ENCODE assay signal across 3 cellular contexts in the genomic region with DNA sequence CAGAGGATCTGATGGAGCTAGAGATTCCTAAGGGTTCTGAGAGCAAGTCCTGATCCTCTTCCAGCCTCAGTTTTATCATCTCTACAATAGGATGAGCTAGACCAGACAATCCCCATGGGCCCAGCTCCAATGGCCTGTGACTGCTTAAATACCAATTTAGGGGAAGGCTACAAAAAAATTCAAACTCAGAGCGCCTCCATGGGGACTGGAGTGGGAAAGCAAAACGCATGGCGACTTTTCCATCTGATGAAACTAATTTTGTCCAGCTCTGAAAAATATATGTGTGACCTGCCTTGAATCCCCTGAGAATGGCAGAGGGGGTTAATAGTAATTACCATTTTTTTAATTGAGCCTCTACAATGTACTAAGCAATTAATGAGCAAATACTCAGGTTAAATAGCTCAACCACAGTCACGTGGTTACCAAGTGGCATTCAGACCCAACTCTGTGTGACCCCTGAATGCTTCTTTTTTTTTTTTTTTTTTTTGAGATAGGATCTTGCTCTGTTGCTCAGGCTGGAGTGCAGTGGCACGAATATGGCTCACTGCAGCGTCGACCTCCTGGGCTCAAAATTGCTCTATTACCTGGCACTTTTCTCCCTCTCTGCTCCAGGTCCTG.
TF ChIP-seq lines count a peak whose summit lies in the region.

No MANE protein-coding gene starts in this region.

TF ChIP-seq in SK-N-SH, 30 proteins besides CTCF, POLR2A, EP300 and RAD21:
- TF ChIP-seq YY1 (IDR thresholded peaks at IDR 0.05; ENCODE audit: low read depth) = no peak

TF ChIP-seq in SK-N-SH treated with all-trans-retinoic acid at 6 μM for 48 hours, 23 proteins besides CTCF, POLR2A, EP300 and RAD21 (continues in another document):
- TF ChIP-seq ARNTL (CRISPR knock-in tag; IDR thresholded peaks at IDR 0.05; ENCODE audit: borderline replicate concordance, low read depth) (no peak), ZFP3 (CRISPR knock-in tag; IDR thresholded peaks at IDR 0.05) (no peak), CSDC2 (CRISPR knock-in tag; IDR thresholded peaks at IDR 0.05) (no peak), RARB (CRISPR knock-in tag; IDR thresholded peaks at IDR 0.05) (no peak), BACH2 (CRISPR knock-in tag; IDR thresholded peaks at IDR 0.05; ENCODE audit: borderline replicate concordance) (no peak), ZNF565 (CRISPR knock-in tag; conservative IDR thresholded peaks at IDR 0.05; ENCODE audit: low read depth) (no peak), SNAI2 (CRISPR knock-in tag; IDR thresholded peaks at IDR 0.05) (no peak), ZNF8 (CRISPR knock-in tag; IDR thresholded peaks at IDR 0.05) (no peak), ESRRG (CRISPR knock-in tag; IDR thresholded peaks at IDR 0.05) (no peak), ZFP30 (CRISPR knock-in tag; IDR thresholded peaks at IDR 0.05) (no peak), TOX (CRISPR knock-in tag; IDR thresholded peaks at IDR 0.05; ENCODE audit: borderline replicate concordance) (no peak), OSR1 (CRISPR knock-in tag; IDR thresholded peaks at IDR 0.05) (no peak), TCF4 (CRISPR knock-in tag; IDR thresholded peaks at IDR 0.05; ENCODE audit: borderline replicate concordance) (no peak), ZNF70 (CRISPR knock-in tag; IDR thresholded peaks at IDR 0.05) (no peak)
- TF ChIP-seq, protein P1, sequence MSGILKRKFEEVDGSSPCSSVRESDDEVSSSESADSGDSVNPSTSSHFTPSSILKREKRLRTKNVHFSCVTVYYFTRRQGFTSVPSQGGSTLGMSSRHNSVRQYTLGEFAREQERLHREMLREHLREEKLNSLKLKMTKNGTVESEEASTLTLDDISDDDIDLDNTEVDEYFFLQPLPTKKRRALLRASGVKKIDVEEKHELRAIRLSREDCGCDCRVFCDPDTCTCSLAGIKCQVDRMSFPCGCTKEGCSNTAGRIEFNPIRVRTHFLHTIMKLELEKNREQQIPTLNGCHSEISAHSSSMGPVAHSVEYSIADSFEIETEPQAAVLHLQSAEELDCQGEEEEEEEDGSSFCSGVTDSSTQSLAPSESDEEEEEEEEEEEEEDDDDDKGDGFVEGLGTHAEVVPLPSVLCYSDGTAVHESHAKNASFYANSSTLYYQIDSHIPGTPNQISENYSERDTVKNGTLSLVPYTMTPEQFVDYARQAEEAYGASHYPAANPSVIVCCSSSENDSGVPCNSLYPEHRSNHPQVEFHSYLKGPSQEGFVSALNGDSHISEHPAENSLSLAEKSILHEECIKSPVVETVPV (CRISPR knock-in tag; IDR thresholded peaks at IDR 0.05) = no peak
- TF ChIP-seq, protein P2, sequence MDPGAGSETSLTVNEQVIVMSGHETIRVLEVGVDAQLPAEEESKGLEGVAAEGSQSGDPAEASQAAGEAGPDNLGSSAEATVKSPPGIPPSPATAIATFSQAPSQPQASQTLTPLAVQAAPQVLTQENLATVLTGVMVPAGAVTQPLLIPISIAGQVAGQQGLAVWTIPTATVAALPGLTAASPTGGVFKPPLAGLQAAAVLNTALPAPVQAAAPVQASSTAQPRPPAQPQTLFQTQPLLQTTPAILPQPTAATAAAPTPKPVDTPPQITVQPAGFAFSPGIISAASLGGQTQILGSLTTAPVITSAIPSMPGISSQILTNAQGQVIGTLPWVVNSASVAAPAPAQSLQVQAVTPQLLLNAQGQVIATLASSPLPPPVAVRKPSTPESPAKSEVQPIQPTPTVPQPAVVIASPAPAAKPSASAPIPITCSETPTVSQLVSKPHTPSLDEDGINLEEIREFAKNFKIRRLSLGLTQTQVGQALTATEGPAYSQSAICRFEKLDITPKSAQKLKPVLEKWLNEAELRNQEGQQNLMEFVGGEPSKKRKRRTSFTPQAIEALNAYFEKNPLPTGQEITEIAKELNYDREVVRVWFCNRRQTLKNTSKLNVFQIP (CRISPR knock-in tag; IDR thresholded peaks at IDR 0.05; ENCODE audit: borderline replicate concordance, low read depth) = no peak
- TF ChIP-seq, protein P3, sequence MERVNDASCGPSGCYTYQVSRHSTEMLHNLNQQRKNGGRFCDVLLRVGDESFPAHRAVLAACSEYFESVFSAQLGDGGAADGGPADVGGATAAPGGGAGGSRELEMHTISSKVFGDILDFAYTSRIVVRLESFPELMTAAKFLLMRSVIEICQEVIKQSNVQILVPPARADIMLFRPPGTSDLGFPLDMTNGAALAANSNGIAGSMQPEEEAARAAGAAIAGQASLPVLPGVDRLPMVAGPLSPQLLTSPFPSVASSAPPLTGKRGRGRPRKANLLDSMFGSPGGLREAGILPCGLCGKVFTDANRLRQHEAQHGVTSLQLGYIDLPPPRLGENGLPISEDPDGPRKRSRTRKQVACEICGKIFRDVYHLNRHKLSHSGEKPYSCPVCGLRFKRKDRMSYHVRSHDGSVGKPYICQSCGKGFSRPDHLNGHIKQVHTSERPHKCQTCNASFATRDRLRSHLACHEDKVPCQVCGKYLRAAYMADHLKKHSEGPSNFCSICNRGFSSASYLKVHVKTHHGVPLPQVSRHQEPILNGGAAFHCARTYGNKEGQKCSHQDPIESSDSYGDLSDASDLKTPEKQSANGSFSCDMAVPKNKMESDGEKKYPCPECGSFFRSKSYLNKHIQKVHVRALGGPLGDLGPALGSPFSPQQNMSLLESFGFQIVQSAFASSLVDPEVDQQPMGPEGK (CRISPR knock-in tag; IDR thresholded peaks at IDR 0.05; ENCODE audit: borderline replicate concordance) = no peak
- TF ChIP-seq, protein P4, sequence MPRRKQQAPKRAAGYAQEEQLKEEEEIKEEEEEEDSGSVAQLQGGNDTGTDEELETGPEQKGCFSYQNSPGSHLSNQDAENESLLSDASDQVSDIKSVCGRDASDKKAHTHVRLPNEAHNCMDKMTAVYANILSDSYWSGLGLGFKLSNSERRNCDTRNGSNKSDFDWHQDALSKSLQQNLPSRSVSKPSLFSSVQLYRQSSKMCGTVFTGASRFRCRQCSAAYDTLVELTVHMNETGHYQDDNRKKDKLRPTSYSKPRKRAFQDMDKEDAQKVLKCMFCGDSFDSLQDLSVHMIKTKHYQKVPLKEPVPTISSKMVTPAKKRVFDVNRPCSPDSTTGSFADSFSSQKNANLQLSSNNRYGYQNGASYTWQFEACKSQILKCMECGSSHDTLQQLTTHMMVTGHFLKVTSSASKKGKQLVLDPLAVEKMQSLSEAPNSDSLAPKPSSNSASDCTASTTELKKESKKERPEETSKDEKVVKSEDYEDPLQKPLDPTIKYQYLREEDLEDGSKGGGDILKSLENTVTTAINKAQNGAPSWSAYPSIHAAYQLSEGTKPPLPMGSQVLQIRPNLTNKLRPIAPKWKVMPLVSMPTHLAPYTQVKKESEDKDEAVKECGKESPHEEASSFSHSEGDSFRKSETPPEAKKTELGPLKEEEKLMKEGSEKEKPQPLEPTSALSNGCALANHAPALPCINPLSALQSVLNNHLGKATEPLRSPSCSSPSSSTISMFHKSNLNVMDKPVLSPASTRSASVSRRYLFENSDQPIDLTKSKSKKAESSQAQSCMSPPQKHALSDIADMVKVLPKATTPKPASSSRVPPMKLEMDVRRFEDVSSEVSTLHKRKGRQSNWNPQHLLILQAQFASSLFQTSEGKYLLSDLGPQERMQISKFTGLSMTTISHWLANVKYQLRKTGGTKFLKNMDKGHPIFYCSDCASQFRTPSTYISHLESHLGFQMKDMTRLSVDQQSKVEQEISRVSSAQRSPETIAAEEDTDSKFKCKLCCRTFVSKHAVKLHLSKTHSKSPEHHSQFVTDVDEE (CRISPR knock-in tag; IDR thresholded peaks at IDR 0.05) = no peak

TF ChIP-seq in K562, 482 proteins besides CTCF, POLR2A, EP300 and RAD21:
- peak; percentile 46 for TF ChIP-seq CHD4 (IDR thresholded peaks at IDR 0.05; ENCODE audit: insufficient read depth, insufficient replicate concordance, low read depth, low read length, poor library complexity, severe bottlenecking)
- no peak for TF ChIP-seq RUNX1 (IDR thresholded peaks at IDR 0.05; ENCODE audit: low read depth)
- 0 out of 2 replicates have a peak, but pooled peaks have one; percentile 17 for TF ChIP-seq KLF16 (IDR thresholded peaks at IDR 0.05)
- peak; percentile 53; the same call in 1 of the 2 replicates for TF ChIP-seq RAD51 (IDR thresholded peaks at IDR 0.05; ENCODE audit: borderline replicate concordance, low read depth)
- TF ChIP-seq BCOR (IDR thresholded peaks at IDR 0.05) = peak; percentile 69
- TF ChIP-seq KDM1A (IDR thresholded peaks at IDR 0.05) = peak in 1 of 2 experiments; percentile 49; a peak in 1 of 4 replicates
- TF ChIP-seq ZFX (CRISPR knock-in tag; IDR thresholded peaks at IDR 0.05) = no peak
- no peak for TF ChIP-seq SAFB2 (IDR thresholded peaks at IDR 0.05; ENCODE audit: borderline replicate concordance, low read depth, low read length, severe bottlenecking)
- TF ChIP-seq ARID1B (IDR thresholded peaks at IDR 0.05) = 0 out of 2 replicates have a peak, but pooled peaks have one; percentile 9
- TF ChIP-seq TOE1 (IDR thresholded peaks at IDR 0.05; ENCODE audit: borderline replicate concordance) = peak; percentile 22; the same call in 1 of the 2 replicates
- no peak for TF ChIP-seq TOE1 (CRISPR knock-in tag; IDR thresholded peaks at IDR 0.05; ENCODE audit: borderline replicate concordance, low read depth)
- TF ChIP-seq OTX1 (CRISPR knock-in tag; IDR thresholded peaks at IDR 0.05) = no peak
- TF ChIP-seq JUND (IDR thresholded peaks at IDR 0.05; ENCODE audit: borderline replicate concordance, low read depth, low read length) = peak; percentile 20; the same call in 1 of the 2 replicates
- no peak for TF ChIP-seq JUND (tag; IDR thresholded peaks at IDR 0.05; ENCODE audit: borderline replicate concordance, low read depth, low read length)
- TF ChIP-seq ZNF316 (IDR thresholded peaks at IDR 0.05) = no peak
- 0 out of 2 replicates have a peak, but pooled peaks have one; percentile 40 for TF ChIP-seq ETV5 (CRISPR knock-in tag; IDR thresholded peaks at IDR 0.05; ENCODE audit: low read depth)
- no peak for TF ChIP-seq MAFK (IDR thresholded peaks at IDR 0.05; ENCODE audit: low read length)
- TF ChIP-seq FOXM1 (IDR thresholded peaks at IDR 0.05; ENCODE audit: low read depth) = no peak
- 0 out of 2 replicates have a peak, but pooled peaks have one; percentile 3 for TF ChIP-seq FOXM1 (CRISPR knock-in tag; IDR thresholded peaks at IDR 0.05; ENCODE audit: low read depth)
- peak; percentile 39 for TF ChIP-seq HCFC1 (IDR thresholded peaks at IDR 0.05; ENCODE audit: low read depth, low read length)
- TF ChIP-seq FOSL1 (tag; conservative IDR thresholded peaks at IDR 0.05) = 0 out of 2 replicates have a peak, but pooled peaks have one; percentile 14
- TF ChIP-seq YY1 (IDR thresholded peaks at IDR 0.05; ENCODE audit: borderline replicate concordance in 1 of 3, control insufficient read depth in 1 of 3, extremely low read depth in 1 of 3, insufficient read depth in 3 of 3, insufficient read length in 1 of 3, insufficient replicate concordance in 2 of 3, low read depth in 1 of 3, low read length in 2 of 3) = peak in 1 of 3 experiments; percentile 24
- TF ChIP-seq ZNF197 (CRISPR knock-in tag; IDR thresholded peaks at IDR 0.05; ENCODE audit: low read depth) = no peak
- TF ChIP-seq, protein P5, sequence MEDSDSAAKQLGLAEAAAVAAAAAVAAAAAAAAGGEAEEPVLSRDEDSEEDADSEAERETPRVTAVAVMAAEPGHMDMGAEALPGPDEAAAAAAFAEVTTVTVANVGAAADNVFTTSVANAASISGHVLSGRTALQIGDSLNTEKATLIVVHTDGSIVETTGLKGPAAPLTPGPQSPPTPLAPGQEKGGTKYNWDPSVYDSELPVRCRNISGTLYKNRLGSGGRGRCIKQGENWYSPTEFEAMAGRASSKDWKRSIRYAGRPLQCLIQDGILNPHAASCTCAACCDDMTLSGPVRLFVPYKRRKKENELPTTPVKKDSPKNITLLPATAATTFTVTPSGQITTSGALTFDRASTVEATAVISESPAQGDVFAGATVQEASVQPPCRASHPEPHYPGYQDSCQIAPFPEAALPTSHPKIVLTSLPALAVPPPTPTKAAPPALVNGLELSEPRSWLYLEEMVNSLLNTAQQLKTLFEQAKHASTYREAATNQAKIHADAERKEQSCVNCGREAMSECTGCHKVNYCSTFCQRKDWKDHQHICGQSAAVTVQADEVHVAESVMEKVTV (CRISPR knock-in tag; IDR thresholded peaks at IDR 0.05) = peak; percentile 71
- TF ChIP-seq ESRRA (IDR thresholded peaks at IDR 0.05; ENCODE audit: borderline replicate concordance, low read depth) = peak; percentile 11; the same call in 1 of the 2 replicates
- TF ChIP-seq MYC (IDR thresholded peaks at IDR 0.05; ENCODE audit: low read depth, low read length) = peak; percentile 91
- TF ChIP-seq MYC (CRISPR knock-in tag; IDR thresholded peaks at IDR 0.05; ENCODE audit: borderline replicate concordance, low read depth) = no peak
- TF ChIP-seq MAZ (CRISPR knock-in tag; conservative IDR thresholded peaks at IDR 0.05 in 1 of 2, IDR thresholded peaks at IDR 0.05 in 1 of 2) = 0 out of 4 replicates have a peak, but pooled peaks of 1 of the 2 experiments have one; percentile 18
- TF ChIP-seq SMAD1 (IDR thresholded peaks at IDR 0.05; ENCODE audit: low read depth, low read length, partially characterized antibody) = no peak
- peak; percentile 73 for TF ChIP-seq RBM25 (IDR thresholded peaks at IDR 0.05; ENCODE audit: low read depth, low read length, severe bottlenecking)
- peak; percentile 39; the same call in 1 of the 2 replicates for TF ChIP-seq SMC3 (conservative IDR thresholded peaks at IDR 0.05; ENCODE audit: insufficient read depth, low read depth, low read length)
- TF ChIP-seq U2AF1 (optimal IDR thresholded peaks at IDR 0.05; ENCODE audit: low read depth, low read length) = no peak
- TF ChIP-seq DPF2 (IDR thresholded peaks at IDR 0.05) = 0 out of 2 replicates have a peak, but pooled peaks have one; percentile 20
- TF ChIP-seq TEAD4 (IDR thresholded peaks at IDR 0.05; ENCODE audit: low read length) = 0 out of 2 replicates have a peak, but pooled peaks have one; percentile 17
- TF ChIP-seq TEAD4 (CRISPR knock-in tag; IDR thresholded peaks at IDR 0.05; ENCODE audit: borderline replicate concordance) = no peak
- TF ChIP-seq ZNF384 (IDR thresholded peaks at IDR 0.05; ENCODE audit: low read depth, low read length) = peak; percentile 77
- TF ChIP-seq L3MBTL2 (IDR thresholded peaks at IDR 0.05) = 0 out of 2 replicates have a peak, but pooled peaks have one; percentile 18
- TF ChIP-seq ZNF282 (CRISPR knock-in tag; IDR thresholded peaks at IDR 0.05) = no peak
- no peak for TF ChIP-seq EZH2 (IDR thresholded peaks at IDR 0.05; ENCODE audit: borderline replicate concordance, low read depth, low read length)
- TF ChIP-seq BRD9 (IDR thresholded peaks at IDR 0.05; ENCODE audit: low read depth, partially characterized antibody) = no peak
- TF ChIP-seq, protein P6, sequence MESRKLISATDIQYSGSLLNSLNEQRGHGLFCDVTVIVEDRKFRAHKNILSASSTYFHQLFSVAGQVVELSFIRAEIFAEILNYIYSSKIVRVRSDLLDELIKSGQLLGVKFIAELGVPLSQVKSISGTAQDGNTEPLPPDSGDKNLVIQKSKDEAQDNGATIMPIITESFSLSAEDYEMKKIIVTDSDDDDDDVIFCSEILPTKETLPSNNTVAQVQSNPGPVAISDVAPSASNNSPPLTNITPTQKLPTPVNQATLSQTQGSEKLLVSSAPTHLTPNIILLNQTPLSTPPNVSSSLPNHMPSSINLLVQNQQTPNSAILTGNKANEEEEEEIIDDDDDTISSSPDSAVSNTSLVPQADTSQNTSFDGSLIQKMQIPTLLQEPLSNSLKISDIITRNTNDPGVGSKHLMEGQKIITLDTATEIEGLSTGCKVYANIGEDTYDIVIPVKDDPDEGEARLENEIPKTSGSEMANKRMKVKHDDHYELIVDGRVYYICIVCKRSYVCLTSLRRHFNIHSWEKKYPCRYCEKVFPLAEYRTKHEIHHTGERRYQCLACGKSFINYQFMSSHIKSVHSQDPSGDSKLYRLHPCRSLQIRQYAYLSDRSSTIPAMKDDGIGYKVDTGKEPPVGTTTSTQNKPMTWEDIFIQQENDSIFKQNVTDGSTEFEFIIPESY (CRISPR knock-in tag; IDR thresholded peaks at IDR 0.05) = peak; percentile 99
